9 cellular contexts compared by ENCODE assay signal in the genomic region with DNA sequence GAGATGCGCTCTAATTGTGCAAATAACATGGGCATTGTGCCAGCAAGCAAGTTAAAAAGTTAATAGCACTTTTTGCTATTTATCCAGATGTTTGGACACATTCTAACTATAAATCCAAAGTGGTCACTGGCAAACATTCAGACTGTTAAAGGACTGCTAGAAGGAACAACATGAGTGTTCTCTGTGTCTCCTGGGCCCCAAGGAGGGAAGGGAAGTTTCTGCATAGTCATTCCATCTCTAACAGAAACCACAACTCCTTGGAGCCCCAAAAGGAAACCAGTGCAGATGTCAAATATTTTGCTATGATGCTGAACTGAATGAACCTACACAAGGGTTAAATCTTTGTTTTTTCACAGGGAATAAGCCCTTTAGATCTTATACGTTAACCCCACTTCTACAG.
DNase-seq lines count a peak whose midpoint lies in the region; ATAC-seq and TF ChIP-seq lines count a peak whose summit lies in the region.
"Had no signal": no experiment of that assay in that cellular context is flagged by ENCODE, and none has a peak within 500 bp of the region (broad histone marks: within the 10 kb centered on the region; RNA-seq: fewer than 3 reads in every experiment).

No MANE protein-coding gene starts in this region.

- ATAC-seq in GM19452 (IDR thresholded peaks at IDR 0.05; ENCODE audit: unreplicated experiment) (peak; percentile 51), HG03159 (IDR thresholded peaks at IDR 0.05; ENCODE audit: unreplicated experiment) (peak; percentile 50), heart left ventricle (no peak)

- peak; percentile 62 for DNase-seq in astrocyte of the spinal cord (ENCODE audit: low read depth, low spot score)
- no peak for DNase-seq in hippocampal formation (lab: John Stamatoyannopoulos, UW)
- no peak for DNase-seq in colonic mucosa
- DNase-seq in NCI-H1694 treated with DMSO at 0.1 percent for 48 hours (lab: John Stamatoyannopoulos, UW) = no peak
- DNase-seq in heart left ventricle = no peak
- DNase-seq: small intestine had no signal

- no peak overlapping the region for H3K4me3 ChIP-seq in BLaER1
- H3K4me3 ChIP-seq in astrocyte of the spinal cord (ENCODE audit: low read depth, low read length) = no peak overlapping the region
- no peak overlapping the region for H3K4me3 ChIP-seq in colonic mucosa
- no peak overlapping the region for H3K4me3 ChIP-seq in heart left ventricle

- H3K36me3 ChIP-seq in BLaER1 (no peaks in the 10 kb centered on the region), colonic mucosa (no peaks in the 10 kb centered on the region), heart left ventricle (no peaks in the 10 kb centered on the region)

- in situ Hi-C loops in astrocyte of the spinal cord (cut with HindIII; ENCODE audit: low sequenced_read_pairs) = no loop called here

- intact Hi-C loops in colonic mucosa (cut with DNase I) = no loop called here
- intact Hi-C loops in heart left ventricle (cut with DNase I) = no loop called here

- TF ChIP-seq POLR2A in heart left ventricle (IDR thresholded peaks at IDR 0.05) = no peak

- H3K9ac ChIP-seq in BLaER1 = no peak overlapping the region
- no peak overlapping the region for H3K9ac ChIP-seq in colonic mucosa (ENCODE audit: low read depth in 2 of 2, low read length in 2 of 2)

- no peak for TF ChIP-seq CTCF in astrocyte of the spinal cord (IDR thresholded peaks at IDR 0.05; ENCODE audit: low read depth, low read length)
- TF ChIP-seq CTCF in colonic mucosa (IDR thresholded peaks at IDR 0.05) = no peak
- no peak for TF ChIP-seq CTCF in heart left ventricle (IDR thresholded peaks at IDR 0.05)

- 63 to 65% (median 64%) methylated on average over 2 of the region's 2 CpGs for WGBS in heart left ventricle, 4 donors

- peak overlapping the region; percentile 62 for H3K4me2 ChIP-seq in BLaER1

- H3K4me1 ChIP-seq in BLaER1 = peaks cover 41% of the 10 kb centered on the region
- no peaks in the 10 kb centered on the region for H3K4me1 ChIP-seq in colonic mucosa
- peaks cover 0 to 14% (median 0%) of the 10 kb centered on the region in 12 donors for H3K4me1 ChIP-seq in heart left ventricle

- H3K27ac ChIP-seq in BLaER1 = peak overlapping the region; percentile 61
- no peak overlapping the region for H3K27ac ChIP-seq in colonic mucosa
- no peak overlapping the region for H3K27ac ChIP-seq in heart left ventricle

- H3K27me3 ChIP-seq in BLaER1 (no peaks in the 10 kb centered on the region), colonic mucosa (no peaks in the 10 kb centered on the region), heart left ventricle (no peaks in the 10 kb centered on the region)

- H4K20me1 ChIP-seq in BLaER1 = no peaks in the 10 kb centered on the region

- H3K9me3 ChIP-seq in BLaER1 (no peaks in the 10 kb centered on the region), colonic mucosa (no peaks in the 10 kb centered on the region), heart left ventricle (no peaks in the 10 kb centered on the region)

Comparison
In these comparisons a context has a peak if more than half of its experiments do, and no peak if none do; other contexts are left out.
1. ATAC-seq: peak in GM19452 (single experiment) and HG03159 (single experiment); none in heart left ventricle (0 of 4).